Comparison of ENCODE assay signal across 23 cellular contexts in the genomic region with DNA sequence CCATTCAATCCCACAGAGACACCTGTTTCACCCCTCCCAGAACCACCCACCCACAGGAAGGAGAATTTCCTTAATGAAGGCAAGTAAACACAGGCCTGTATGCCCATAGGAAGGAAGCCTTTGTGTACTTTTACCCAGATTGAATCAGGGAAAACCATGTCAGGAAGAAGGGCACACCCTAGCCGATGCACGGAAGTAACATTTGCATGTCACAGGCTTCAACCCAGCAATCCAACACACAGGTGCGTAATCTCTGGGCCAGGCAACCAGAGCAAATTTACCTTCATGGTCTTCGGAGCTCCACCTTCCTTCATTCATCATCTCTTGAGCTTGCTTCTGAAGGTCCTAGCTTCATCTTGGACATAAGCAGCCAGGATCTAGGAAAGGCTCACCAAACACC.
A peak's percentile ranks its signal among the peaks of the same experiment; 100 is the strongest.
DNase-seq lines count a peak whose midpoint lies in the region; ATAC-seq and TF ChIP-seq lines count a peak whose summit lies in the region.
"Had no signal": no experiment of that assay in that cellular context is flagged by ENCODE, and none has a peak within 500 bp of the region (broad histone marks: within the 10 kb centered on the region; RNA-seq: fewer than 3 reads in every experiment).

No MANE protein-coding gene starts in this region.

- H2AFZ ChIP-seq in H9 (ENCODE audit: low read length): no peak overlapping the region
- H2AFZ ChIP-seq: hepatocyte had no signal

- no peaks in the 10 kb centered on the region for H4K20me1 ChIP-seq in H9 (ENCODE audit: control insufficient read depth, insufficient read depth, insufficient read length)

- no peaks in the 10 kb centered on the region for H3K79me1 ChIP-seq in H9 (ENCODE audit: insufficient read depth, low read depth, low read length, poor library complexity, severe bottlenecking)

- peak overlapping the region in 2 of 3 experiments; percentile 41 to 76; a peak in 4 of 7 replicates for H3K27ac Mint-ChIP-seq in H9
- H3K27ac Mint-ChIP-seq: activated CD4-positive, alpha-beta memory T cell treated with anti-CD3 and anti-CD28 coated beads, Interleukin-2, amount 10 ng/mL, durations not matched to agents 7 days and 5 days; CD8-positive, alpha-beta T cell; stimulated activated naive CD8-positive, alpha-beta T cell treated with anti-CD3 and anti-CD28 coated beads, Interleukin-15, Interleukin-2, amounts not matched to agents 100 ng/mL and 50 ng/mL, for 24 hours; T-helper 17 cell had no signal

- H4K91ac ChIP-seq in H9 (ENCODE audit: insufficient read length, low read depth, low read length): no peak overlapping the region

- no peak overlapping the region for H3K27ac ChIP-seq in H9 (ENCODE audit: insufficient read length, low read depth, low read length)
- peak overlapping the region; percentile 67 to 68 for H3K27ac ChIP-seq in esophagus (ENCODE audit: low read depth in 2 of 2, low read length in 1 of 2)
- H3K27ac ChIP-seq: adrenal gland, hepatocyte, neutrophil, transverse colon had no signal

- no peak overlapping the region for H2BK120ac ChIP-seq in H9 (ENCODE audit: low read depth, low read length, poor library complexity, severe bottlenecking)

- H4K5ac ChIP-seq in H9 (ENCODE audit: insufficient read length, low read depth, low read length): no peak overlapping the region

- no peak overlapping the region for H2BK20ac ChIP-seq in H9 (ENCODE audit: low read depth, low read length, poor library complexity, severe bottlenecking)

- no peaks in the 10 kb centered on the region for H3K23me2 ChIP-seq in H9 (ENCODE audit: insufficient read length, low read depth, low read length, poor library complexity, severe bottlenecking)

- H3K27me3 ChIP-seq in H9 (ENCODE audit: insufficient read depth, low read length): no peaks in the 10 kb centered on the region; the same call in 1 of the 2 replicates
- no peaks in the 10 kb centered on the region for H3K27me3 ChIP-seq in esophagus (ENCODE audit: control insufficient read depth in 1 of 2, insufficient read depth in 2 of 2, low read length in 2 of 2)
- H3K27me3 ChIP-seq: adrenal gland, hepatocyte, transverse colon had no signal

- H3T11ph ChIP-seq in H9 (ENCODE audit: low read length): no peak overlapping the region

- H3K4me2 ChIP-seq in H9 (ENCODE audit: insufficient read depth, insufficient read length, low read length): no peak overlapping the region
- H3K4me2 ChIP-seq: hepatocyte, smooth muscle cell had no signal

- DNase-seq in COLO668 (lab: John Stamatoyannopoulos, UW; ENCODE audit: unreplicated experiment): peak; percentile 67
- DNase-seq in H9: no peak
- DNase-seq in NCI-H510A (lab: John Stamatoyannopoulos, UW): peak; percentile 31
- no peak for DNase-seq in germinal center (ENCODE audit: low spot score)
- no peak for DNase-seq in T1000 (lab: John Stamatoyannopoulos, UW)
- no peak for DNase-seq in foreskin melanocyte
- DNase-seq: activated CD4-positive, alpha-beta memory T cell treated with anti-CD3 and anti-CD28 coated beads, Interleukin-2, amount 10 ng/mL, durations not matched to agents 7 days and 5 days; activated gamma-delta T cell treated with Interleukin-2 at 50 U/mL for 16 hours; adrenal gland; CD8-positive, alpha-beta T cell; cortex of kidney; GOT3; NCI-H446 treated with DMSO at 0.1 percent for 48 hours; OCI-M1; stimulated activated CD4-positive, alpha-beta T cell treated with anti-CD3 and anti-CD28 coated beads, Interleukin-2, amount 100 ng/mL, for 48 hours; T-helper 17 cell; transverse colon had no signal

- H4K8ac ChIP-seq in H9 (replicated peaks; ENCODE audit: insufficient read length, low read depth, low read length): no peak overlapping the region

- H3K9me3 Mint-ChIP-seq in H9: no peaks in the 10 kb centered on the region
- H3K9me3 Mint-ChIP-seq: activated CD4-positive, alpha-beta memory T cell treated with anti-CD3 and anti-CD28 coated beads, Interleukin-2, amount 10 ng/mL, durations not matched to agents 7 days and 5 days; CD8-positive, alpha-beta T cell; stimulated activated naive CD8-positive, alpha-beta T cell treated with anti-CD3 and anti-CD28 coated beads, Interleukin-15, Interleukin-2, amounts not matched to agents 100 ng/mL and 50 ng/mL, for 24 hours had no signal

- H2AK5ac ChIP-seq in H9 (ENCODE audit: insufficient read length, low read length): no peak overlapping the region

- H3K23ac ChIP-seq in H9 (ENCODE audit: insufficient read length, low read depth, low read length): no peak overlapping the region

- ATAC-seq in GM19351 (IDR thresholded peaks at IDR 0.05; ENCODE audit: unreplicated experiment): no peak
- ATAC-seq: CD8-positive, alpha-beta T cell; T-helper 17 cell had no signal

- H2BK15ac ChIP-seq in H9 (ENCODE audit: low read depth, low read length): no peak overlapping the region

- H3K4me1 ChIP-seq in H9 (ENCODE audit: insufficient read depth, low read length): peaks cover 2% of the 10 kb centered on the region; the same call in 1 of the 2 replicates
- peaks cover 0 to 3% of the 10 kb centered on the region in 2 donors for H3K4me1 ChIP-seq in esophagus (ENCODE audit: control insufficient read depth in 2 of 2, insufficient read depth in 2 of 2, low read length in 1 of 2)
- H3K4me1 ChIP-seq: adrenal gland, transverse colon had no signal

- H3K36me3 Mint-ChIP-seq in H9 (ENCODE audit: insufficient read depth in 1 of 3, low read depth in 3 of 3): no peaks in the 10 kb centered on the region
- H3K36me3 Mint-ChIP-seq: CD8-positive, alpha-beta T cell had no signal

- H2BK12ac ChIP-seq in H9 (ENCODE audit: insufficient read length, low read depth, low read length): no peak overlapping the region

- H3K18ac ChIP-seq in H9 (ENCODE audit: insufficient read length, low read depth, low read length): no peak overlapping the region

- H3K4ac ChIP-seq in H9 (ENCODE audit: low read depth, low read length): no peak overlapping the region

- H3K56ac ChIP-seq in H9 (ENCODE audit: insufficient read length, low read depth, low read length): no peak overlapping the region

- no peaks in the 10 kb centered on the region for H3K79me2 ChIP-seq in H9 (ENCODE audit: insufficient read depth, low read length)

- no peaks in the 10 kb centered on the region for H3K36me3 ChIP-seq in esophagus (ENCODE audit: control insufficient read depth in 2 of 2, insufficient read depth in 2 of 2, low read length in 1 of 2)
- H3K36me3 ChIP-seq: adrenal gland, neutrophil, transverse colon had no signal

- H3K9ac ChIP-seq in H9 (ENCODE audit: extremely low read depth, insufficient read length, low read length): no peak overlapping the region

- H3K4me1 Mint-ChIP-seq in H9: peaks cover 24 to 43% of the 10 kb centered on the region in 2 experiments
- H3K4me1 Mint-ChIP-seq: activated CD4-positive, alpha-beta memory T cell treated with anti-CD3 and anti-CD28 coated beads, Interleukin-2, amount 10 ng/mL, durations not matched to agents 7 days and 5 days; T-helper 17 cell had no signal

- no peak for TF ChIP-seq CTCF in H9 (conservative IDR thresholded peaks at IDR 0.05)

- H3K14ac ChIP-seq in H9 (ENCODE audit: insufficient read depth, low read length): no peak overlapping the region

- no peak overlapping the region for H3K4me3 Mint-ChIP-seq in H9
- H3K4me3 Mint-ChIP-seq: activated CD4-positive, alpha-beta memory T cell treated with anti-CD3 and anti-CD28 coated beads, Interleukin-2, amount 10 ng/mL, durations not matched to agents 7 days and 5 days; CD8-positive, alpha-beta T cell; stimulated activated naive CD8-positive, alpha-beta T cell treated with anti-CD3 and anti-CD28 coated beads, Interleukin-15, Interleukin-2, amounts not matched to agents 100 ng/mL and 50 ng/mL, for 24 hours; T-helper 17 cell had no signal

- peak overlapping the region; percentile 8 to 53 for H3K4me3 ChIP-seq in esophagus (ENCODE audit: low read depth in 1 of 2, low read length in 2 of 2)
- H3K4me3 ChIP-seq: adrenal gland, hepatocyte, smooth muscle cell, transverse colon had no signal

- H3K9me3 ChIP-seq in H9 (ENCODE audit: control insufficient read depth, low read depth, low read length) (no peaks in the 10 kb centered on the region), esophagus (ENCODE audit: control insufficient read depth in 2 of 2, insufficient read depth in 1 of 2, low read depth in 1 of 2, low read length in 1 of 2) (no peaks in the 10 kb centered on the region)
- H3K9me3 ChIP-seq: adrenal gland, neutrophil, transverse colon had no signal

- no CpG with 5 or more reads among the region's 4 CpGs for WGBS in H9 (ENCODE audit: extremely low coverage, insufficient read length, low lambda C conversion rate)
- 51 to 76% methylated on average over 4 of the region's 4 CpGs for WGBS in esophagus, 2 donors

- no peaks in the 10 kb centered on the region for H3K27me3 Mint-ChIP-seq in H9 (ENCODE audit: low read depth)

- no peak overlapping the region for H2BK5ac ChIP-seq in H9 (ENCODE audit: insufficient read length, low read length)

Comparison
In these comparisons a context has a peak if more than half of its experiments do, and no peak if none do; other contexts are left out.
1. DNase-seq: peak in COLO668 (single experiment) and NCI-H510A (single experiment); none in H9 (single experiment), germinal center (single experiment), T1000 (single experiment) and foreskin melanocyte (single experiment).